Comparison of ENCODE assay signal across 8 cellular contexts in genomic region chr10:79070611-79071534, GRCh38. TPM values are rescaled to one million over a fixed set of nuclear protein-coding genes. Genes with fewer than 3 reads are reported as not detected.
DNase-seq lines count a peak whose midpoint lies in the region; ATAC-seq, FAIRE-seq and TF ChIP-seq lines count a peak whose summit lies in the region.

No MANE protein-coding gene starts in this region.

- H3K4me3 ChIP-seq in adrenal gland (peak overlapping the region in 3 of 4 donors; percentile 2 to 99 (median 77)), neutrophil (ENCODE audit: low read depth in 1 of 2, low read length in 1 of 2) (peak overlapping the region; percentile 75 to 99)

- H3K4me1 ChIP-seq in adrenal gland (replicated peaks in 1 of 2): peaks cover 46 to 53% of the 10 kb centered on the region in 2 donors
- peaks cover 31 to 48% of the 10 kb centered on the region in 2 experiments for H3K4me1 ChIP-seq in neutrophil (ENCODE audit: control insufficient read depth in 1 of 2, insufficient read depth in 1 of 2, low read depth in 1 of 2, low read length in 1 of 2)

- H3K9me3 ChIP-seq in adrenal gland (replicated peaks in 1 of 3): no peaks in the 10 kb centered on the region
- no peaks in the 10 kb centered on the region for H3K9me3 ChIP-seq in neutrophil

- TF ChIP-seq POLR2A in adrenal gland (IDR thresholded peaks at IDR 0.05) (peak; percentile 70 to 94), GM12891 (IDR thresholded peaks at IDR 0.05; ENCODE audit: low read depth, low read length) (no peak)

- H3K27me3 ChIP-seq in adrenal gland (no peaks in the 10 kb centered on the region), neutrophil (peaks cover 44% of the 10 kb centered on the region)

- WGBS in adrenal gland, 4 donors: 0 to 1% (median 0%) methylated on average over 12 to 42 of the region's 42 CpGs

- H3K27ac ChIP-seq in adrenal gland (peak overlapping the region; percentile 74 to 99 (median 91)), neutrophil (peak overlapping the region; percentile 91)

- peak; percentile 83 for DNase-seq in A172 (ENCODE audit: low spot score)
- DNase-seq in GM04504 (ENCODE audit: low read depth): peak; percentile 73
- peak; percentile 68 to 84 for DNase-seq in NCI-H446 (lab: John Stamatoyannopoulos, UW)
- peak; percentile 85 to 97 (median 95) for DNase-seq in adrenal gland
- peak; percentile 96 for DNase-seq in Right ventricle myocardium superior
- no peak for DNase-seq in GM12891 (ENCODE audit: insufficient read length, low spot score)

- ATAC-seq in Right ventricle myocardium superior (ENCODE audit: poor library complexity) (peak; percentile 69), GM18517 (IDR thresholded peaks at IDR 0.05; ENCODE audit: unreplicated experiment) (no peak)

- intact Hi-C loops in adrenal gland (cut with DNase I): loop anchor here (5.0 kb wide), 2 partner anchors 121 to 126 kb away; no protein-coding TSS in a partner anchor
- intact Hi-C loops in Right ventricle myocardium superior (cut with DNase I): loop anchor here (5.0 kb wide), 1 partner anchor 76 kb away; no protein-coding TSS in a partner anchor

- FAIRE-seq in GM12891 (lab: Jason Lieb, UNC): no peak

- no peak for TF ChIP-seq CTCF in adrenal gland (IDR thresholded peaks at IDR 0.05)
- no peak for TF ChIP-seq CTCF in neutrophil (IDR thresholded peaks at IDR 0.05)

- H3K36me3 ChIP-seq in adrenal gland (replicated peaks in 1 of 2) (no peaks in the 10 kb centered on the region), neutrophil (no peaks in the 10 kb centered on the region)

TF ChIP-seq in GM12891, 5 proteins besides CTCF, POLR2A, EP300 and RAD21:
- no peak for TF ChIP-seq PAX5 (IDR thresholded peaks at IDR 0.05; ENCODE audit: insufficient read depth, low read length, severe bottlenecking)
- no peak for TF ChIP-seq SPI1 (IDR thresholded peaks at IDR 0.05; ENCODE audit: low read depth, low read length)
- TF ChIP-seq TAF1 (IDR thresholded peaks at IDR 0.05; ENCODE audit: low read depth, low read length): no peak
- no peak for TF ChIP-seq POU2F2 (IDR thresholded peaks at IDR 0.05; ENCODE audit: low read depth, low read length)

RNA-seq across cellular contexts. Expression of gene ZMIZ1, which starts 2.1 kb away (rescaled TPM):
- total RNA-seq in A172 (2014; rRNA removed; shearing (Covaris generic)): 15.4 and 16.6 TPM in 2 replicates
- total RNA-seq in adrenal gland (100 to 1,000 TPM in 1 of 8 donors, 10 to 100 TPM in 7; 47.9 to 113 (median 58.7) TPM), Right ventricle myocardium superior (44.8 TPM)
- polyA plus RNA-seq in adrenal gland: 100 to 1,000 TPM in 1 of 3 donors, 10 to 100 TPM in 2; 17.9 to 109 (median 32.2) TPM
- 21.2 TPM for polyA plus RNA-seq in GM12891 (2012; ENCODE audit: low read depth, missing spikeins)
